ENCODE assay signal across 6 cellular contexts in the genomic region with DNA sequence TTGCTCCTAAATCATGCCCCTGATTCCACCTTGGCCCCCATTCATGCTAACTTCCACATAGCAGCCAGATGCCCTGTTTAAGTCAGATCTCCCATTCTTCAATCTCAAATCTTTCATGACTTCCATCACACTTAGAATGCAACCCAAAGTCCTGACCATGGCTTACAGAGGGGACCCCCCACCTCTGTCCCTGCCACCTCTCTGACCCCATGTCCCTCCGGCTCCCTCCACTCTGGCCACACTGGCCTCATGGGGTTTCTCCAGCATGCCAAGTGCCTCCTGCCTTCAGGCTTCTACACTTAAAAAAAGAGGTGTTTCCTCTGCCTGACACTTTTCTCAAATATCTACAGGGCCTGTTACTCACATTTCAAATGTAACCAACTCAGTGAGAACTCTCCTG.
"Had no signal": no experiment of that assay in that cellular context is flagged by ENCODE, and none has a peak within 500 bp of the region (broad histone marks: within the 10 kb centered on the region; RNA-seq: fewer than 3 reads in every experiment).

No MANE protein-coding gene starts in this region.

- DNase-seq: IMR-90, KBM-7 had no signal

- ATAC-seq: HepG2, K562 had no signal

- H3K27ac Mint-ChIP-seq: IgD-negative memory B cell had no signal

- H3K4me3 ChIP-seq: K562 had no signal

- H3K27ac ChIP-seq: HL-60 had no signal

- H3K4me3 Mint-ChIP-seq: IgD-negative memory B cell had no signal

- H3K4me1 Mint-ChIP-seq: IgD-negative memory B cell had no signal
